In the genomic region with DNA sequence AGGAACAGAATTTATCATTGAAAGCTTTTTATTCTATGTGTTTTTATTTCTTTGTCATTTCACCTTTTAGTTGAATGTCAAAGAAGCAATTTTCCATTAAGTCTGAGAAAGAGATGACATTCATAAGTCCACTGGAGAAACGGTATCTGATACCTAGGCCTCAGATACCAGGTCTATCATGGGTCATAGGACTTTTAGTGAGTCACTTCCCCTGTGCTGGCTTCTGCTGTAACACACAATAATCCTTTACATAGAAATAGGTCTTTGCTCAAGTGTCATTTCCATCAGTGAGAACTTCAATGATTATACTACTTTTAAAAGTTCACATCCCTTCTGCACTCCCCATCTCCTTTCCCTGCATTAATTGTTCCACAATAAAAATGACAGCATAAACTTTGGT, we compare ENCODE assay signal across 25 cellular contexts.
"Had no signal": no experiment of that assay in that cellular context is flagged by ENCODE, and none has a peak within 500 bp of the region (broad histone marks: within the 10 kb centered on the region; RNA-seq: fewer than 3 reads in every experiment).

No MANE protein-coding gene starts in this region.

- H3K9me3 Mint-ChIP-seq: naive thymus-derived CD8-positive, alpha-beta T cell; stimulated activated effector memory CD8-positive, alpha-beta T cell treated with anti-CD3 and anti-CD28 coated beads, Interleukin-12 subunit alpha, Interleukin-12 subunit beta, amount 100 ng/mL, for 72 hours; type B pancreatic cell had no signal

- H3K4me3 Mint-ChIP-seq: endodermal cell; naive thymus-derived CD8-positive, alpha-beta T cell; nephron progenitor cell; stimulated activated effector memory CD8-positive, alpha-beta T cell treated with anti-CD3 and anti-CD28 coated beads, Interleukin-12 subunit alpha, Interleukin-12 subunit beta, amount 100 ng/mL, for 72 hours; type B pancreatic cell had no signal

- H3K36me3 Mint-ChIP-seq: naive thymus-derived CD8-positive, alpha-beta T cell; stimulated activated effector memory CD8-positive, alpha-beta T cell treated with anti-CD3 and anti-CD28 coated beads, Interleukin-12 subunit alpha, Interleukin-12 subunit beta, amount 100 ng/mL, for 72 hours; type B pancreatic cell had no signal

- H3K27me3 Mint-ChIP-seq: naive thymus-derived CD8-positive, alpha-beta T cell; type B pancreatic cell had no signal

- H3K4me1 Mint-ChIP-seq: endodermal cell; naive thymus-derived CD8-positive, alpha-beta T cell; nephron progenitor cell; stimulated activated effector memory CD8-positive, alpha-beta T cell treated with anti-CD3 and anti-CD28 coated beads, Interleukin-12 subunit alpha, Interleukin-12 subunit beta, amount 100 ng/mL, for 72 hours had no signal

- DNase-seq: effector CD8-positive, alpha-beta T cell; endodermal cell; foreskin fibroblast; gastrocnemius medialis; heart right ventricle; hippocampal formation; islet precursor cell; kidney glomerular epithelial cell; left colon; left ventricle myocardium superior; lower lobe of right lung; naive thymus-derived CD8-positive, alpha-beta T cell; nephron progenitor cell; nucleus accumbens; stimulated activated CD4-positive, alpha-beta T cell treated with anti-CD3 and anti-CD28 coated beads, Interleukin-12 subunit alpha, Interleukin-12 subunit beta, amount 100 ng/mL, for 4 hours; stimulated activated CD4-positive, alpha-beta T cell treated with anti-CD3 and anti-CD28 coated beads, Interleukin-1b, Interleukin-23, amount 100 ng/mL, for 48 hours; stimulated activated CD4-positive, alpha-beta T cell treated with anti-CD3 and anti-CD28 coated beads, Interleukin-4, amount 100 ng/mL, for 24 hours; stimulated activated naive CD4-positive, alpha-beta T cell treated with Interleukin-2 at 50 U/mL for 16 hours; substantia nigra; testis; tibial artery had no signal

- H3K27ac Mint-ChIP-seq: endodermal cell; naive thymus-derived CD8-positive, alpha-beta T cell; nephron progenitor cell; stimulated activated effector memory CD8-positive, alpha-beta T cell treated with anti-CD3 and anti-CD28 coated beads, Interleukin-12 subunit alpha, Interleukin-12 subunit beta, amount 100 ng/mL, for 72 hours; type B pancreatic cell had no signal

- ATAC-seq: esophagus mucosa; gastrocnemius medialis; heart right ventricle; left colon; left ventricle myocardium superior; lower lobe of right lung; naive thymus-derived CD8-positive, alpha-beta T cell; sciatic nerve; stimulated activated effector memory CD8-positive, alpha-beta T cell treated with anti-CD3 and anti-CD28 coated beads, Interleukin-12 subunit alpha, Interleukin-12 subunit beta, amount 100 ng/mL, for 72 hours had no signal
